ENCODE assay signal across 8 cellular contexts in genomic region chr15:74723754-74724334, GRCh38. TPM values are rescaled to one million over a fixed set of nuclear protein-coding genes. Genes with fewer than 3 reads are reported as not detected.
DNase-seq lines count a peak whose midpoint lies in the region; ATAC-seq and TF ChIP-seq lines count a peak whose summit lies in the region.

No MANE protein-coding gene starts in this region.

- peaks cover 39% of the 10 kb centered on the region for H3K27me3 ChIP-seq in transverse colon

- H3K4me3 ChIP-seq in astrocyte of the spinal cord (ENCODE audit: low read depth, low read length): no peak overlapping the region
- H3K4me3 ChIP-seq in transverse colon: no peak overlapping the region

- no peak for ATAC-seq in GM21515 (IDR thresholded peaks at IDR 0.05; ENCODE audit: unreplicated experiment)
- ATAC-seq in GM21786 (IDR thresholded peaks at IDR 0.05; ENCODE audit: unreplicated experiment): no peak

- TF ChIP-seq EP300 in transverse colon (IDR thresholded peaks at IDR 0.05; ENCODE audit: low read depth): no peak

- no peak for TF ChIP-seq CTCF in astrocyte of the spinal cord (IDR thresholded peaks at IDR 0.05; ENCODE audit: low read depth, low read length)
- no peak for TF ChIP-seq CTCF in transverse colon (IDR thresholded peaks at IDR 0.05)

- in situ Hi-C loops in astrocyte of the spinal cord (cut with HindIII; ENCODE audit: low sequenced_read_pairs): no loop called here
- in situ Hi-C loops in transverse colon (cut with MboI; ENCODE audit: low pct_ligation_motif_present in 1 of 4, low pct_unique_long_range_greater_than_20kb in 1 of 4, low sequenced_read_pairs in 3 of 4): no loop called here

- intact Hi-C loops in transverse colon (cut with DNase I; ENCODE audit: low total_unique reads): no loop called here

- DNase-seq in stimulated activated CD4-positive, alpha-beta T cell treated with anti-CD3 and anti-CD28 coated beads, Interleukin-4, amount 100 ng/mL, for 24 hours: peak; percentile 8
- DNase-seq in stimulated activated CD4-positive, alpha-beta T cell treated with anti-CD3 and anti-CD28 coated beads, Interleukin-12 subunit alpha, Interleukin-12 subunit beta, amount 100 ng/mL, for 4 hours: no peak
- DNase-seq in NCI-H2171 (lab: John Stamatoyannopoulos, UW) (peak; percentile 60), astrocyte of the spinal cord (ENCODE audit: low read depth, low spot score) (peak; percentile 54), left kidney (ENCODE audit: low read depth, low spot score) (peak; percentile 87), transverse colon (no peak)

- no peak overlapping the region for H3K27ac ChIP-seq in transverse colon

- no peaks in the 10 kb centered on the region for H3K9me3 ChIP-seq in transverse colon

- no peaks in the 10 kb centered on the region for H3K36me3 ChIP-seq in transverse colon

- H3K4me1 ChIP-seq in transverse colon: peaks cover 7 to 17% (median 14%) of the 10 kb centered on the region in 4 donors

- WGBS in transverse colon (ENCODE audit: low coverage in 1 of 2), 2 donors: 43 to 92% methylated on average over 1 of the region's 1 CpG

- TF ChIP-seq POLR2A in transverse colon (IDR thresholded peaks at IDR 0.05): no peak

RNA-seq across cellular contexts. Expression of gene CYP1A1, which starts 1.5 kb away (rescaled TPM):
- total RNA-seq in transverse colon: 1 to 10 TPM in 1 of 4 donors, under 1 TPM in 1, not detected in 2; 0.55 to 1.1 TPM

RNA-seq across cellular contexts. Expression of gene CYP1A2, which starts 24.8 kb away (rescaled TPM):
- not detected for total RNA-seq in transverse colon

RNA-seq across cellular contexts. Expression of gene EDC3, which starts 28.0 kb away (rescaled TPM):
- total RNA-seq in transverse colon: 100 to 1,000 TPM in 1 of 4 donors, 10 to 100 TPM in 3; 23.2 to 112 (median 29.4) TPM

RNA-seq across cellular contexts. Expression of gene CSK, which starts 58.0 kb away (rescaled TPM):
- 100 to 1,000 TPM in 1 of 4 donors, 10 to 100 TPM in 3; 59.7 to 176 (median 73.4) TPM for total RNA-seq in transverse colon

Comparison
In these comparisons a context has a peak if more than half of its experiments do, and no peak if none do; other contexts are left out.
1. DNase-seq: peak in stimulated activated CD4-positive, alpha-beta T cell treated with anti-CD3 and anti-CD28 coated beads, Interleukin-4, amount 100 ng/mL, for 24 hours (single experiment), NCI-H2171 (single experiment), astrocyte of the spinal cord (single experiment) and left kidney (single experiment); none in stimulated activated CD4-positive, alpha-beta T cell treated with anti-CD3 and anti-CD28 coated beads, Interleukin-12 subunit alpha, Interleukin-12 subunit beta, amount 100 ng/mL, for 4 hours (single experiment) and transverse colon (single experiment).